16 cellular contexts compared by ENCODE assay signal in the genomic region with DNA sequence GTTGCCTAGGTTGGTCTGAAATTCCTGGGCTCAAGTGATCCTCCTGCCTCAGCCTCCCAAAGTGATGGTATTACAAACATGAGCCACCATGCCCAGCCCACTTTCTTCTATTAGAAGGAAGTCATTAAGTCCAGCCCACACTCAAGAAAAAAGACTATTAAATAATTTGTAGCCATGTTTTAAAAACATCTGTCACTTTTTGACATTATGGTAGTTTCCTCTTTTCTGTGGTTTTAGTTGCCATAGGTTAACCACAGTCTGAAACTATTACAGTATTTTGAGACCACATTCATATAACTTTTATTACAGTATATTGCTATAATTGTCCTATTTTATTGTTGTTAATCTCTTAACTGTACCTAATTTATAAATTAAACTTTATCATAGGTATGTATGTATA. TPM values are rescaled to one million over a fixed set of nuclear protein-coding genes. Genes with fewer than 3 reads are reported as not detected.
A peak's percentile ranks its signal among the peaks of the same experiment; 100 is the strongest.
DNase-seq lines count a peak whose midpoint lies in the region; ATAC-seq, FAIRE-seq and TF ChIP-seq lines count a peak whose summit lies in the region.
"Had no signal": no experiment of that assay in that cellular context is flagged by ENCODE, and none has a peak within 500 bp of the region (broad histone marks: within the 10 kb centered on the region; RNA-seq: fewer than 3 reads in every experiment).

No MANE protein-coding gene starts in this region.

- intact Hi-C loops in naive thymus-derived CD4-positive, alpha-beta T cell (cut with micrococcal nuclease): no loop called here
- intact Hi-C loops in right lobe of liver (cut with DNase I): no loop called here

- ATAC-seq in HG02973 (IDR thresholded peaks at IDR 0.05; ENCODE audit: unreplicated experiment) (peak; percentile 49), right lobe of liver (no peak)
- peak; percentile 54 for ATAC-seq in naive thymus-derived CD4-positive, alpha-beta T cell

- peaks cover 6 to 68% (median 23%) of the 10 kb centered on the region in 3 experiments for H3K36me3 ChIP-seq in naive thymus-derived CD4-positive, alpha-beta T cell (ENCODE audit: control insufficient read depth in 2 of 3, insufficient read depth in 3 of 3, low read length in 3 of 3)
- peaks cover 0 to 48% (median 9%) of the 10 kb centered on the region in 4 donors for H3K36me3 ChIP-seq in right lobe of liver

- CTCF ChIA-PET in naive thymus-derived CD4-positive, alpha-beta T cell (lab: Charles Lee): no interaction called here

- no peaks in the 10 kb centered on the region for H3K4me1 ChIP-seq in naive thymus-derived CD4-positive, alpha-beta T cell (ENCODE audit: control insufficient read depth in 2 of 2, insufficient read depth in 2 of 2, low read length in 2 of 2)
- H3K4me1 ChIP-seq in right lobe of liver: peaks cover 0 to 8% (median 0%) of the 10 kb centered on the region in 4 donors

- H3K4me3 ChIP-seq in naive thymus-derived CD4-positive, alpha-beta T cell (ENCODE audit: low read length): no peak overlapping the region
- H3K4me3 ChIP-seq in right lobe of liver: no peak overlapping the region
- H3K4me3 ChIP-seq: cardiac muscle cell, skin epidermis had no signal

- FAIRE-seq in H54 (lab: Jason Lieb, UNC): no peak

- no peaks in the 10 kb centered on the region for H3K9me3 Mint-ChIP-seq in T-helper 1 cell treated with Interleukin-12 subunit alpha and Interleukin-12 subunit beta and Interleukin-4 antibody, amounts not matched to agents 30 μg/mL and 1 μg/mL, for 36 hours
- H3K9me3 Mint-ChIP-seq in naive thymus-derived CD4-positive, alpha-beta T cell: no peaks in the 10 kb centered on the region

- H3K27me3 ChIP-seq in naive thymus-derived CD4-positive, alpha-beta T cell (ENCODE audit: control insufficient read depth in 2 of 2, insufficient read depth in 2 of 2, low read length in 2 of 2): no peaks in the 10 kb centered on the region
- H3K27me3 ChIP-seq in right lobe of liver: no peaks in the 10 kb centered on the region
- H3K27me3 ChIP-seq: cardiac muscle cell had no signal

- POLR2A ChIA-PET in naive thymus-derived CD4-positive, alpha-beta T cell (lab: Charles Lee): no interaction called here

- H3K27ac Mint-ChIP-seq in T-helper 1 cell treated with Interleukin-12 subunit alpha and Interleukin-12 subunit beta and Interleukin-4 antibody, amounts not matched to agents 30 μg/mL and 1 μg/mL, for 36 hours: peak overlapping the region; percentile 36
- peak overlapping the region in 3 of 9 donors; percentile 55 to 65 (median 62) for H3K27ac Mint-ChIP-seq in naive thymus-derived CD4-positive, alpha-beta T cell

- no peak overlapping the region for H3K4me3 Mint-ChIP-seq in T-helper 1 cell treated with Interleukin-12 subunit alpha and Interleukin-12 subunit beta and Interleukin-4 antibody, amounts not matched to agents 30 μg/mL and 1 μg/mL, for 36 hours
- H3K4me3 Mint-ChIP-seq in naive thymus-derived CD4-positive, alpha-beta T cell: no peak overlapping the region
- H3K4me3 Mint-ChIP-seq: activated CD4-positive, alpha-beta T cell treated with anti-CD3 and anti-CD28 coated beads for 36 hours had no signal

- peaks cover 33% of the 10 kb centered on the region for H3K36me3 Mint-ChIP-seq in T-helper 1 cell treated with Interleukin-12 subunit alpha and Interleukin-12 subunit beta and Interleukin-4 antibody, amounts not matched to agents 30 μg/mL and 1 μg/mL, for 36 hours (ENCODE audit: low read depth)
- H3K36me3 Mint-ChIP-seq in naive thymus-derived CD4-positive, alpha-beta T cell: peaks cover 0 to 44% (median 17%) of the 10 kb centered on the region in 5 donors

- DNase-seq in T-helper 1 cell (no peak), NOMO-1 treated with dmso at 0.1 percent for 144 hours (lab: John Stamatoyannopoulos, UW; ENCODE audit: unreplicated experiment) (peak; percentile 75), right lobe of liver (no peak), NCI-H2227 treated with DMSO at 0.1 percent for 48 hours (lab: John Stamatoyannopoulos, UW) (no peak), H54 (ENCODE audit: insufficient read length, low spot score) (no peak)
- no peak for DNase-seq in naive thymus-derived CD4-positive, alpha-beta T cell
- DNase-seq: 8988T, activated gamma-delta T cell, hippocampal formation, NCI-H69, trophoblast cell had no signal

- no peaks in the 10 kb centered on the region for H3K27me3 Mint-ChIP-seq in T-helper 1 cell treated with Interleukin-12 subunit alpha and Interleukin-12 subunit beta and Interleukin-4 antibody, amounts not matched to agents 30 μg/mL and 1 μg/mL, for 36 hours (ENCODE audit: low read depth)
- no peaks in the 10 kb centered on the region for H3K27me3 Mint-ChIP-seq in naive thymus-derived CD4-positive, alpha-beta T cell
- H3K27me3 Mint-ChIP-seq: activated CD4-positive, alpha-beta T cell treated with anti-CD3 and anti-CD28 coated beads for 36 hours had no signal

- H3K27ac ChIP-seq in naive thymus-derived CD4-positive, alpha-beta T cell (ENCODE audit: low read depth, low read length): no peak overlapping the region
- H3K27ac ChIP-seq in right lobe of liver: no peak overlapping the region
- H3K27ac ChIP-seq: cardiac muscle cell, skin epidermis had no signal

- TF ChIP-seq POLR2A in right lobe of liver (IDR thresholded peaks at IDR 0.05): no peak
- TF ChIP-seq POLR2A in H54 (IDR thresholded peaks at IDR 0.05; ENCODE audit: low read depth, low read length): no peak

- no peak for TF ChIP-seq CTCF in right lobe of liver (IDR thresholded peaks at IDR 0.05)

- peaks cover 5% of the 10 kb centered on the region for H3K4me1 Mint-ChIP-seq in T-helper 1 cell treated with Interleukin-12 subunit alpha and Interleukin-12 subunit beta and Interleukin-4 antibody, amounts not matched to agents 30 μg/mL and 1 μg/mL, for 36 hours (ENCODE audit: low read depth)
- peaks cover 0 to 16% (median 0%) of the 10 kb centered on the region in 7 donors for H3K4me1 Mint-ChIP-seq in naive thymus-derived CD4-positive, alpha-beta T cell

- H3K9me3 ChIP-seq in naive thymus-derived CD4-positive, alpha-beta T cell (ENCODE audit: control insufficient read depth in 2 of 3, low read length in 3 of 3): no peaks in the 10 kb centered on the region
- H3K9me3 ChIP-seq in right lobe of liver: no peaks in the 10 kb centered on the region

RNA-seq across cellular contexts. Expression of a gene that starts 31.9 kb away (rescaled TPM):
- total RNA-seq in naive thymus-derived CD4-positive, alpha-beta T cell: 10 to 100 TPM; 20.3 to 42.7 (median 37.9) TPM
- 1 to 10 TPM; 6.5 to 8.4 TPM for polyA plus RNA-seq in naive thymus-derived CD4-positive, alpha-beta T cell
- total RNA-seq in right lobe of liver: 10 to 100 TPM; 19.0 to 41.8 (median 30.2) TPM

RNA-seq across cellular contexts. Expression of a gene that starts 55.2 kb away (rescaled TPM):
- 10 to 100 TPM; 51.2 to 72.5 (median 64.2) TPM for total RNA-seq in naive thymus-derived CD4-positive, alpha-beta T cell
- 10 to 100 TPM; 18.0 to 23.7 TPM for polyA plus RNA-seq in naive thymus-derived CD4-positive, alpha-beta T cell
- 10 to 100 TPM; 13.6 to 22.6 (median 20.6) TPM for total RNA-seq in right lobe of liver

Comparison
In these comparisons a context has a peak if more than half of its experiments do, and no peak if none do; other contexts are left out.
1. ATAC-seq: peak in HG02973 (single experiment) and naive thymus-derived CD4-positive, alpha-beta T cell (single experiment); none in right lobe of liver (0 of 4).